In the genomic region with DNA sequence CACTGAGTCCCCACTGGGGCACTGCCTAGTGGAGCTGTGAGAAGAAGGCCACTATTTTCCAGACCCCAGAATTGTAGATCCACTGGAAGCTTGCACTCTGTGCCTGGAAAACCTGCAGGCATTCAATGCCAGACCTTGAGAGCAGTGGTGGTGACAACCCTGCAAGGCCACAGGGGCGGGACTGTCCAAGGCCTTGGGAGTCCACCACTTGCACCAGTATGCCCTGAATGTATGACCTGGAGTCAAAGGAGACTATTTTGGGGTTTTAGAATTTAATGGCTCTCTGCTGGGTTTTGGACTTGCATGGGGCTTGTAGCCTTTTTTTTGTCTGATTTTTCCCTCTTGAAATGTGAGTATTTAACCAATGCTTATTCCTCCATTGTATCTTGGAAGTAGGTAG, we compare ENCODE assay signal across 2 cellular contexts.
"Had no signal": no experiment of that assay in that cellular context is flagged by ENCODE, and none has a peak within 500 bp of the region (broad histone marks: within the 10 kb centered on the region; RNA-seq: fewer than 3 reads in every experiment).

No MANE protein-coding gene starts in this region.

- DNase-seq: IMR-90, KG1 had no signal
